Comparison of ENCODE assay signal across 8 cellular contexts in the genomic region with DNA sequence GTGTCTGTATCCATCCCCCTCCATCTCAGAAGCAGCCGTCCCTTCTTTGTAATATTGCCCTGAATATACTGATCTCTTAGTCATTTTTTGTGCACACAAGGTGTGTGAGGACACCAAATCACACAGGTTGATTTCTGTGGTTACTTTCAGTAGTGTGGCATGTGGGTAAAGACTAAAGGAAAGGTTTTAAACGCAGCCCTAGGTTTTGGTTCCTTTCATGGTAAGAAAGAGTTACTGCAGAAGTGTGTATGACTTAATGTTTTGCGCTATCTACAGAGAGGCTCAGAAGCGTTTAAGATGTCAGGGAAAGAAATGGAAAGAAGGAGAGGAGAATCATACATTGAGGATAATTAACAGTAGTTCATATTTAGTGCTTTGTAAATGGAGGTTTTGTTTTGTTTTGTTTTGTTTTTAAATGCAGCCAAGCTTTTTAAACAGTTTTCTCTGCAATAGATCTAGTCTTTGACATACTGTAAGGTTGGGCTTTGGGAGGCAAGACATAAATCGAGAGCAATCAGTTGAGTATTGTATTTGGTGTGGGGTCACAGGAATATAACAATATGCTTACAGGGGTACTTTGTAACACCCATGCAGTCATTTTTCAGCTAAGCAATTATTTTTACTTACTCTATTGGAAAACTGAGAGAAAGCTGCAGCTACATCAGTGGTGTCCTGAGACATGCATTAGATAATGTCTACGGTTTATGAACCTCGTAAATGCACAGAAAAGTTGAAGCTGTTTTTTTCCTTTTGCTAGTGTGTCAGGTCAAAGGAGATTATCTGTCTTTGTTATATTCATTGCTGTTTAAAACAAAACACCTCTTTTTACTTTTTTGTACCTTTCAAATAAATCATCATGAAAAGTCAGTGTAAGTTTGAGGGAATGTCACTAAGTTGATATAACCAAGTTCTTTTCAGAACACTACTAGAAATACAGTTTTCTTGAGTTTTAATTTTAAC. TPM values are rescaled to one million over a fixed set of nuclear protein-coding genes. Genes with fewer than 3 reads are reported as not detected.
DNase-seq lines count a peak whose midpoint lies in the region; TF ChIP-seq lines count a peak whose summit lies in the region.

No MANE protein-coding gene starts in this region.

- H3K36me3 Mint-ChIP-seq in chondrocyte (ENCODE audit: low read depth) = no peaks in the 10 kb centered on the region

- peaks cover 55% of the 10 kb centered on the region for H3K79me2 ChIP-seq in DOHH2 (ENCODE audit: control insufficient read depth, low read length)
- H3K79me2 ChIP-seq in osteoblast (ENCODE audit: insufficient read depth, low read length) = no peaks in the 10 kb centered on the region

- no peak for DNase-seq in chondrocyte (ENCODE audit: low spot score)
- peak; percentile 53 for DNase-seq in osteoblast (ENCODE audit: insufficient read length, low spot score, missing footprints)
- DNase-seq in ecto neural progenitor cell (ENCODE audit: low spot score) = no peak
- DNase-seq in posterior cingulate gyrus = no peak
- no peak for DNase-seq in activated CD8-positive, alpha-beta memory T cell treated with anti-CD3 and anti-CD28 coated beads, Interleukin-2, amount 50 U/mL, for 4 hours
- DNase-seq in effector CD4-positive, alpha-beta T cell = no peak

- H3K4me2 ChIP-seq in DOHH2 (ENCODE audit: low read length) (peak overlapping the region; percentile 89), osteoblast (ENCODE audit: insufficient read depth, low read length) (peak overlapping the region; percentile 74)

- no peaks in the 10 kb centered on the region for H3K9me3 Mint-ChIP-seq in chondrocyte (ENCODE audit: low read depth)

- H3F3A ChIP-seq in DOHH2 (ENCODE audit: control insufficient read depth, insufficient read depth) = peaks cover 5% of the 10 kb centered on the region; the same call in 1 of the 2 replicates

- H3K27me3 ChIP-seq in DOHH2 (ENCODE audit: control insufficient read depth, low read length) = no peaks in the 10 kb centered on the region
- H3K27me3 ChIP-seq in HUES6 (ENCODE audit: control insufficient read depth, insufficient read depth, low read length) = peaks cover 14% of the 10 kb centered on the region
- H3K27me3 ChIP-seq in osteoblast (ENCODE audit: insufficient read depth, low read length) = peaks cover 14% of the 10 kb centered on the region

- TF ChIP-seq CTCF in DOHH2 (IDR thresholded peaks at IDR 0.05; ENCODE audit: low read depth, low read length, poor library complexity, severe bottlenecking) (no peak), chondrocyte (IDR thresholded peaks at IDR 0.05) (no peak), osteoblast (IDR thresholded peaks at IDR 0.05; ENCODE audit: extremely low read depth, low read depth, low read length) (no peak)

- H3K36me3 ChIP-seq in DOHH2 (ENCODE audit: control insufficient read depth, low read length) (no peaks in the 10 kb centered on the region), HUES6 (ENCODE audit: control insufficient read depth, insufficient read depth, low read length) (no peaks in the 10 kb centered on the region), osteoblast (ENCODE audit: insufficient read depth, low read length) (no peaks in the 10 kb centered on the region)

- peak overlapping the region; percentile 75 for H3K4me3 ChIP-seq in DOHH2 (ENCODE audit: low read length)
- H3K4me3 ChIP-seq in HUES6 (ENCODE audit: low read depth, low read length) = peak overlapping the region; percentile 100
- H3K4me3 ChIP-seq in osteoblast (ENCODE audit: insufficient read depth, low read length) = no peak overlapping the region

- H3K27ac ChIP-seq in DOHH2 (ENCODE audit: low read depth, low read length) (no peak overlapping the region), HUES6 (ENCODE audit: low read depth, low read length) (no peak overlapping the region), osteoblast (ENCODE audit: low read depth, low read length) (no peak overlapping the region)

- H3K27me3 Mint-ChIP-seq in chondrocyte (ENCODE audit: low read depth) = peaks cover 12% of the 10 kb centered on the region

- H3K9ac ChIP-seq in HUES6 (ENCODE audit: low read length) = peak overlapping the region; percentile 51

- intact Hi-C loops in posterior cingulate gyrus (cut with DNase I) = loop anchor here (10.0 kb wide), 1 partner anchor 211 kb away; no protein-coding TSS in a partner anchor

- no peak overlapping the region for H2AFZ ChIP-seq in osteoblast (ENCODE audit: low read length)

- H3K9me3 ChIP-seq in DOHH2 (ENCODE audit: control insufficient read depth, insufficient read depth, low read length) (no peaks in the 10 kb centered on the region), HUES6 (ENCODE audit: control insufficient read depth, insufficient read depth, low read depth, low read length) (no peaks in the 10 kb centered on the region), osteoblast (ENCODE audit: low read depth, low read length) (no peaks in the 10 kb centered on the region)

- no peaks in the 10 kb centered on the region for H3K9me2 ChIP-seq in DOHH2 (replicated peaks; ENCODE audit: control insufficient read depth, low read length)

- no peak overlapping the region for H3K27ac Mint-ChIP-seq in chondrocyte (ENCODE audit: unreplicated experiment)

- H4K20me1 ChIP-seq in DOHH2 (ENCODE audit: control insufficient read depth, insufficient read depth, low read depth, low read length) (0 out of 2 replicates have a peak, but pooled peaks cover 4% of the 10 kb centered on the region), osteoblast (ENCODE audit: insufficient read depth, low read length) (no peaks in the 10 kb centered on the region)

- peak overlapping the region; percentile 74 for H3K4me3 Mint-ChIP-seq in chondrocyte (ENCODE audit: unreplicated experiment)

- peaks cover 16% of the 10 kb centered on the region for H3K4me1 Mint-ChIP-seq in chondrocyte (ENCODE audit: low read depth)

- H3K4me1 ChIP-seq in DOHH2 (ENCODE audit: control insufficient read depth, low read length) = peaks cover 46% of the 10 kb centered on the region
- H3K4me1 ChIP-seq in HUES6 (ENCODE audit: control insufficient read depth, insufficient read depth, low read length) = peaks cover 31% of the 10 kb centered on the region
- H3K4me1 ChIP-seq in osteoblast (ENCODE audit: insufficient read depth, low read length) = peaks cover 4% of the 10 kb centered on the region

RNA-seq across cellular contexts. Expression of a gene that starts 1.9 kb away (rescaled TPM):
- total RNA-seq in chondrocyte (4.4 to 9.7 TPM (median 4.9 TPM) in 3 replicates), osteoblast (3.2 and 4.0 TPM in 2 replicates)
